In genomic region chr1:116554924-116555323, GRCh38 we compare ENCODE assay signal across 19 cellular contexts. TPM values are rescaled to one million over a fixed set of nuclear protein-coding genes. Genes with fewer than 3 reads are reported as not detected.
A peak's percentile ranks its signal among the peaks of the same experiment; 100 is the strongest.
DNase-seq lines count a peak whose midpoint lies in the region; ATAC-seq lines count a peak whose summit lies in the region.
"Had no signal": no experiment of that assay in that cellular context is flagged by ENCODE, and none has a peak within 500 bp of the region (broad histone marks: within the 10 kb centered on the region; RNA-seq: fewer than 3 reads in every experiment).

No MANE protein-coding gene starts in this region.

- H3K4me1 Mint-ChIP-seq in activated CD4-positive, alpha-beta T cell treated with anti-CD3 and anti-CD28 coated beads, Interleukin-2, amount 10 ng/mL, durations not matched to agents 24 days and 14 days: peaks cover 69% of the 10 kb centered on the region
- H3K4me1 Mint-ChIP-seq in activated T-helper 1 cell treated with anti-CD3 and anti-CD28 coated beads, Interleukin-12 subunit alpha, Interleukin-12 subunit beta, Interleukin-2, Interleukin-4 antibody, amounts not matched to agents 30 ng/mL and 10 ng/mL and 1 ng/mL, durations not matched to agents 14 hours and 24 hours and 36 hours (ENCODE audit: low read depth): peaks cover 85% of the 10 kb centered on the region
- peaks cover 58% of the 10 kb centered on the region for H3K4me1 Mint-ChIP-seq in memory B cell
- H3K4me1 Mint-ChIP-seq: neural crest cell had no signal

- no peak overlapping the region for H3K4me3 Mint-ChIP-seq in activated CD4-positive, alpha-beta T cell treated with anti-CD3 and anti-CD28 coated beads, Interleukin-2, amount 10 ng/mL, durations not matched to agents 24 days and 14 days
- peak overlapping the region; percentile 23 for H3K4me3 Mint-ChIP-seq in activated T-helper 1 cell treated with anti-CD3 and anti-CD28 coated beads, Interleukin-12 subunit alpha, Interleukin-12 subunit beta, Interleukin-2, Interleukin-4 antibody, amounts not matched to agents 30 ng/mL and 10 ng/mL and 1 ng/mL, durations not matched to agents 14 hours and 24 hours and 36 hours
- no peak overlapping the region for H3K4me3 Mint-ChIP-seq in memory B cell
- H3K4me3 Mint-ChIP-seq: mesothelial cell of epicardium, neural crest cell had no signal

- no peaks in the 10 kb centered on the region for H3K27me3 Mint-ChIP-seq in activated CD4-positive, alpha-beta T cell treated with anti-CD3 and anti-CD28 coated beads, Interleukin-2, amount 10 ng/mL, durations not matched to agents 24 days and 14 days
- no peaks in the 10 kb centered on the region for H3K27me3 Mint-ChIP-seq in activated T-helper 1 cell treated with anti-CD3 and anti-CD28 coated beads, Interleukin-12 subunit alpha, Interleukin-12 subunit beta, Interleukin-2, Interleukin-4 antibody, amounts not matched to agents 30 ng/mL and 10 ng/mL and 1 ng/mL, durations not matched to agents 14 hours and 24 hours and 36 hours (ENCODE audit: insufficient read depth)
- H3K27me3 Mint-ChIP-seq in memory B cell: no peaks in the 10 kb centered on the region
- H3K27me3 Mint-ChIP-seq: IgD-negative memory B cell had no signal

- H3K9me3 Mint-ChIP-seq in activated CD4-positive, alpha-beta T cell treated with anti-CD3 and anti-CD28 coated beads, Interleukin-2, amount 10 ng/mL, durations not matched to agents 24 days and 14 days: peaks cover 3% of the 10 kb centered on the region
- H3K9me3 Mint-ChIP-seq in activated T-helper 1 cell treated with anti-CD3 and anti-CD28 coated beads, Interleukin-12 subunit alpha, Interleukin-12 subunit beta, Interleukin-2, Interleukin-4 antibody, amounts not matched to agents 30 ng/mL and 10 ng/mL and 1 ng/mL, durations not matched to agents 14 hours and 24 hours and 36 hours: no peaks in the 10 kb centered on the region
- H3K9me3 Mint-ChIP-seq in memory B cell: no peaks in the 10 kb centered on the region
- H3K9me3 Mint-ChIP-seq: IgD-negative memory B cell, neural crest cell had no signal

- H3K27ac Mint-ChIP-seq in activated CD4-positive, alpha-beta T cell treated with anti-CD3 and anti-CD28 coated beads, Interleukin-2, amount 10 ng/mL, durations not matched to agents 24 days and 14 days: peak overlapping the region; percentile 51
- H3K27ac Mint-ChIP-seq in activated T-helper 1 cell treated with anti-CD3 and anti-CD28 coated beads, Interleukin-12 subunit alpha, Interleukin-12 subunit beta, Interleukin-2, Interleukin-4 antibody, amounts not matched to agents 30 ng/mL and 10 ng/mL and 1 ng/mL, durations not matched to agents 14 hours and 24 hours and 36 hours: peak overlapping the region; percentile 76
- peak overlapping the region; percentile 87 for H3K27ac Mint-ChIP-seq in memory B cell
- H3K27ac Mint-ChIP-seq: mesothelial cell of epicardium had no signal

- intact Hi-C loops in activated CD4-positive, alpha-beta T cell treated with anti-CD3 and anti-CD28 coated beads, Interleukin-2, amount 10 ng/mL, durations not matched to agents 24 days and 14 days (cut with micrococcal nuclease): loop anchor here (5.0 kb wide), 3 partner anchors 118 to 272 kb away; no protein-coding TSS in a partner anchor
- intact Hi-C loops in activated T-helper 1 cell treated with anti-CD3 and anti-CD28 coated beads, Interleukin-12 subunit alpha, Interleukin-12 subunit beta, Interleukin-2, Interleukin-4 antibody, amounts not matched to agents 30 ng/mL and 10 ng/mL and 1 ng/mL, durations not matched to agents 14 hours and 24 hours and 36 hours (cut with micrococcal nuclease): loop anchor here (5.0 kb wide), 1 partner anchor 418 kb away; no protein-coding TSS in a partner anchor

- H3K4me3 ChIP-seq in GM08714 (ENCODE audit: low read length): peak overlapping the region; percentile 51; the same call in 1 of the 2 replicates
- H3K4me3 ChIP-seq: hepatocyte, psoas muscle, spleen had no signal

- DNase-seq in activated CD4-positive, alpha-beta T cell treated with anti-CD3 and anti-CD28 coated beads, Interleukin-2, amount 10 ng/mL, durations not matched to agents 24 days and 14 days: no peak
- DNase-seq in activated CD4-positive, alpha-beta T cell treated with anti-CD3 and anti-CD28 coated beads for 4 hours: no peak
- DNase-seq in activated T-helper 1 cell treated with anti-CD3 and anti-CD28 coated beads, Interleukin-12 subunit alpha, Interleukin-12 subunit beta, Interleukin-2, Interleukin-4 antibody, amounts not matched to agents 30 ng/mL and 10 ng/mL and 1 ng/mL, durations not matched to agents 14 hours and 24 hours and 36 hours (ENCODE audit: low spot score): no peak
- DNase-seq in memory B cell (ENCODE audit: low spot score in 2 of 2): no peak
- no peak for DNase-seq in cortex of kidney (lab: John Stamatoyannopoulos, UW)
- DNase-seq: activated effector memory CD4-positive, alpha-beta T cell treated with anti-CD3 and anti-CD28 coated beads, Interleukin-2, amount 50 U/mL, for 16 hours; amniotic stem cell; H7; kidney; NCI-H1694 treated with DMSO at 0.1 percent for 48 hours; psoas muscle; spleen had no signal

- H3K36me3 Mint-ChIP-seq in activated CD4-positive, alpha-beta T cell treated with anti-CD3 and anti-CD28 coated beads, Interleukin-2, amount 10 ng/mL, durations not matched to agents 24 days and 14 days (ENCODE audit: low read depth): peaks cover 51% of the 10 kb centered on the region
- peaks cover 46% of the 10 kb centered on the region for H3K36me3 Mint-ChIP-seq in activated T-helper 1 cell treated with anti-CD3 and anti-CD28 coated beads, Interleukin-12 subunit alpha, Interleukin-12 subunit beta, Interleukin-2, Interleukin-4 antibody, amounts not matched to agents 30 ng/mL and 10 ng/mL and 1 ng/mL, durations not matched to agents 14 hours and 24 hours and 36 hours (ENCODE audit: low read depth)
- no peaks in the 10 kb centered on the region for H3K36me3 Mint-ChIP-seq in memory B cell
- H3K36me3 Mint-ChIP-seq: mesothelial cell of epicardium had no signal

- ATAC-seq in memory B cell (ENCODE audit: low read depth) (no peak), HG03378 (IDR thresholded peaks at IDR 0.05; ENCODE audit: unreplicated experiment) (no peak), HG02571 (IDR thresholded peaks at IDR 0.05; ENCODE audit: unreplicated experiment) (no peak)

RNA-seq across cellular contexts. Expression of gene CD58, which starts 15.9 kb away (rescaled TPM):
- 26.5 and 31.0 TPM in 2 replicates for total RNA-seq in activated CD4-positive, alpha-beta T cell treated with anti-CD3 and anti-CD28 coated beads, Interleukin-2, amount 10 ng/mL, durations not matched to agents 24 days and 14 days
- total RNA-seq in activated T-helper 1 cell treated with anti-CD3 and anti-CD28 coated beads, Interleukin-12 subunit alpha, Interleukin-12 subunit beta, Interleukin-2, Interleukin-4 antibody, amounts not matched to agents 30 ng/mL and 10 ng/mL and 1 ng/mL, durations not matched to agents 14 hours and 24 hours and 36 hours: 35.3 and 37.8 TPM in 2 replicates
